Comparison of ENCODE assay signal across 8 cellular contexts in genomic region chr9:36765468-36766341, GRCh38.
A peak's percentile ranks its signal among the peaks of the same experiment; 100 is the strongest.
DNase-seq lines count a peak whose midpoint lies in the region; TF ChIP-seq lines count a peak whose summit lies in the region.

No MANE protein-coding gene starts in this region.

- no peaks in the 10 kb centered on the region for H3K36me3 ChIP-seq in spleen

- TF ChIP-seq CTCF in GM10248 (IDR thresholded peaks at IDR 0.05; ENCODE audit: control extremely low read depth, extremely low read depth, low read depth, missing control alignments) (no peak), HFF-Myc (IDR thresholded peaks at IDR 0.05; ENCODE audit: low read depth, low read length, missing control alignments) (no peak), spleen (IDR thresholded peaks at IDR 0.05 in 8 of 11, conservative IDR thresholded peaks at IDR 0.05 in 3 of 11) (no peak)

- H3K27ac ChIP-seq in spleen = peak overlapping the region in 6 of 8 donors; percentile 19 to 77 (median 52)

- no peak for TF ChIP-seq POLR2A in spleen (IDR thresholded peaks at IDR 0.05)

- peaks cover 0 to 43% (median 7%) of the 10 kb centered on the region in 7 donors for H3K27me3 ChIP-seq in spleen (replicated peaks in 1 of 7)

- peaks cover 0 to 18% (median 10%) of the 10 kb centered on the region in 6 donors for H3K4me1 ChIP-seq in spleen

- intact Hi-C loops in spleen (cut with DNase I; ENCODE audit: low total_unique reads) = no loop called here

- POLR2A ChIA-PET in GM10248 (lab: Yijun Ruan, JAX) = interaction anchor here (0.6 to 1.1 kb wide), 2 partner anchors 9 to 253 kb away, joined by 3 to 8 read pairs; no protein-coding TSS in a partner anchor

- DNase-seq in GM10248 (ENCODE audit: extremely low spot score) = peak; percentile 98
- peak; percentile 9 for DNase-seq in HFF-Myc (ENCODE audit: extremely low read depth, low read depth)
- peak; percentile 87 for DNase-seq in NCI-H1048 (lab: John Stamatoyannopoulos, UW)
- peak; percentile 97 for DNase-seq in SW480 (ENCODE audit: low spot score)
- DNase-seq in amniotic epithelial cell (ENCODE audit: low read depth) = peak; percentile 27
- peak; percentile 95 for DNase-seq in spleen
- no peak for DNase-seq in DMS 273 treated with DMSO at 0.1 percent for 48 hours (lab: John Stamatoyannopoulos, UW)

- 14 to 19% (median 17%) methylated on average over 22 to 37 of the region's 37 CpGs for WGBS in spleen, 5 donors

- CTCF ChIA-PET in GM10248 (lab: Yijun Ruan, JAX) = interaction anchor here (1.0 to 1.7 kb wide), 4 partner anchors 29 to 358 kb away, joined by 3 to 5 read pairs (median 4); no protein-coding TSS in a partner anchor

- peak overlapping the region; percentile 26 for H3K4me3 ChIP-seq in HFF-Myc (replicated peaks; ENCODE audit: low read depth, low read length)
- peak overlapping the region; percentile 49 for H3K4me3 ChIP-seq in iPS-18c (ENCODE audit: insufficient read depth, low read depth, low read length)
- peak overlapping the region in 7 of 8 donors; percentile 5 to 70 (median 37) for H3K4me3 ChIP-seq in spleen

- no peaks in the 10 kb centered on the region for H3K9me3 ChIP-seq in iPS-18c (ENCODE audit: control insufficient read depth, insufficient read depth, low read length)
- no peaks in the 10 kb centered on the region for H3K9me3 ChIP-seq in spleen
